In the genomic region with DNA sequence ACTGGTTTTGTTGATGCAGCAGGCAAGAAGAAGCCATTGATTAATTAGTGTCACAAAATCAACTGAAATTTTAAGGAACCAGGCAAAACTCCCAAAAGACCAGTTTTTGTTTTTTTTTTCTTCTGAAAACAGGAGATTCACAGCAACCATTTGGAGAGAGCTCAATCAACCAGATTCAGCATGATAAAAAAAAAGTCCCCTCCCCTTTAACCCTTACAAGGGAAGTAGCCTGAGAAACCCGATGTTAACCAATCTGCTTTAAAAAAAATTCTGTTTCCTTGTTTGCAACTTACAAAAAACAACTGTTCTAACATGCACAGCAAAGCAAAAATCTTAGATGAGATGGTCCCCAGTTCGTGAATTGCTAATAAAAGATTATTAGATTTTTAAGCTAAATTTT, we compare ENCODE assay signal across 20 cellular contexts. TPM values are rescaled to one million over a fixed set of nuclear protein-coding genes. Genes with fewer than 3 reads are reported as not detected.
"Had no signal": no experiment of that assay in that cellular context is flagged by ENCODE, and none has a peak within 500 bp of the region (broad histone marks: within the 10 kb centered on the region; RNA-seq: fewer than 3 reads in every experiment).

No MANE protein-coding gene starts in this region.

- H3K4me3 Mint-ChIP-seq: activated naive CD4-positive, alpha-beta T cell treated with anti-CD3 and anti-CD28 coated beads, Interleukin-2, amount 50 U/mL, for 24 hours; brain; mesothelial cell of epicardium had no signal

- DNase-seq: activated CD4-positive, alpha-beta T cell treated with anti-CD3 and anti-CD28 coated beads, Interleukin-2, amount 50 U/mL, for 1 hour; amniotic stem cell; dermis blood vessel endothelial cell; glutamatergic neuron; left ventricle myocardium superior; posterior cingulate gyrus; stimulated activated CD4-positive, alpha-beta T cell treated with anti-CD3 and anti-CD28 coated beads, Interleukin-4, amount 100 ng/mL, for 4 hours; stomach; T-helper 2 cell had no signal

- H3K4me1 ChIP-seq: right atrium auricular region, stomach had no signal

- H3K9me3 Mint-ChIP-seq: activated naive CD4-positive, alpha-beta T cell treated with anti-CD3 and anti-CD28 coated beads, Interleukin-2, amount 50 U/mL, for 24 hours; mesothelial cell of epicardium had no signal

- H3K4me3 ChIP-seq: right atrium auricular region, skin epidermis, stomach, thoracic aorta had no signal

- H3K36me3 Mint-ChIP-seq: activated naive CD4-positive, alpha-beta T cell treated with anti-CD3 and anti-CD28 coated beads, Interleukin-2, amount 50 U/mL, for 24 hours; brain; mesothelial cell of epicardium had no signal

- H3K9me3 ChIP-seq: right atrium auricular region, stomach, thoracic aorta had no signal

- ATAC-seq: esophagus mucosa, left ventricle myocardium superior had no signal

- H3K36me3 ChIP-seq: right atrium auricular region, stomach, thoracic aorta had no signal

- H3K27ac ChIP-seq: right atrium auricular region, skin epidermis, stomach, thoracic aorta had no signal

- H3K4me1 Mint-ChIP-seq: activated naive CD4-positive, alpha-beta T cell treated with anti-CD3 and anti-CD28 coated beads, Interleukin-2, amount 50 U/mL, for 24 hours had no signal

- H3K27me3 ChIP-seq: right atrium auricular region, stomach had no signal

- H3K27ac Mint-ChIP-seq: activated naive CD4-positive, alpha-beta T cell treated with anti-CD3 and anti-CD28 coated beads, Interleukin-2, amount 50 U/mL, for 24 hours; brain; mesothelial cell of epicardium had no signal

- H3K27me3 Mint-ChIP-seq: activated naive CD4-positive, alpha-beta T cell treated with anti-CD3 and anti-CD28 coated beads, Interleukin-2, amount 50 U/mL, for 24 hours had no signal

RNA-seq across cellular contexts. Expression of a gene that starts 59.7 kb away (rescaled TPM):
- total RNA-seq: activated CD8-positive, alpha-beta memory T cell treated with anti-CD3 and anti-CD28 coated beads for 36 hours; dermis blood vessel endothelial cell; esophagus mucosa; fibroblast of villous mesenchyme; kidney epithelial cell; left ventricle myocardium superior; mesothelial cell of epicardium; myocyte; right atrium auricular region; stomach; thoracic aorta had no signal
- polyA plus RNA-seq: stomach had no signal
